8 cellular contexts compared by ENCODE assay signal in the genomic region with DNA sequence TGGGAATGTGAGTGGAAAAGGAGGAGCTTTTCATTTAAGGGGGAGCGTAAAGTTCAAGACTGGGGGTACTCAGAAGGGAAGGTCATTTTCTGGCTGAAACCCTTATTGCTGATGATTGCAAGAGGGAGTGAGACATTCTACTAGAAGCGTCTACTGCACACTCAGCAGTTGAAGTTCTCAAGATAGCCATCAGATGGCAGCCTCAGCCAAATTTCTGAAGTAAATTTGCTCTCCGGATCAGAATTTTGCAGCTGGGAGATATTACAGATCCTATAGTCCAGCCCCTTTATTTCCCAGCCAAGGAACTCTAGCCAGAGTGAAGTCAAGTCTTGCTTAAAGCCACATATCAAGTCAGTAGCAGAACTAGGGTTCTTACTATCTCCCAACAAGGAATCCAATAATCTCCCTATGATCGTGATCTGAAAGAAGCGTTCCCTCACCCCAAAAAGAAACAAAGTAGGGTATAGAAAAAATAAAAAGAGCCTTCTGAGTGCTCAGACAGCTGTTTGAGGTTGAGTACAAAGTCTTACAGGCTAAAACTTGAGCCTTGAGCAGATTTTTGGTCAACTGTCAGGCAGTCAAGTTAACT. TPM values are rescaled to one million over a fixed set of nuclear protein-coding genes. Genes with fewer than 3 reads are reported as not detected.
A peak's percentile ranks its signal among the peaks of the same experiment; 100 is the strongest.
DNase-seq lines count a peak whose midpoint lies in the region; ATAC-seq and TF ChIP-seq lines count a peak whose summit lies in the region.

No MANE protein-coding gene starts in this region.

- TF ChIP-seq CTCF in WTC11 (IDR thresholded peaks at IDR 0.05), result peak; percentile 62; the same call in 1 of the 2 replicates

- H3K36me3 Mint-ChIP-seq in WTC11, result no peaks in the 10 kb centered on the region

- H3K27ac Mint-ChIP-seq in WTC11, result no peak overlapping the region

- POLR2A ChIA-PET in WTC11 (lab: Charles Lee), result no interaction called here

- H3K4me3 Mint-ChIP-seq in WTC11, result no peak overlapping the region

- peak; percentile 61 for ATAC-seq in GM21515 (IDR thresholded peaks at IDR 0.05; ENCODE audit: unreplicated experiment)
- ATAC-seq in WTC11, result peak; percentile 91
- no peak for ATAC-seq in HG03039 (IDR thresholded peaks at IDR 0.05; ENCODE audit: unreplicated experiment)

- no peaks in the 10 kb centered on the region; the same call in 1 of the 2 replicates for H3K4me1 Mint-ChIP-seq in WTC11

- CTCF ChIA-PET in WTC11 (lab: Charles Lee), result interaction anchor here (0.6 to 5.2 kb wide), 21 partner anchors 15 to 574 kb away, joined by 3 to 90 read pairs (median 4); partner anchors contain the start of genes GRP, LMAN1 and RAX

- H3K27me3 Mint-ChIP-seq in WTC11 (ENCODE audit: low read depth), result peaks cover 83% of the 10 kb centered on the region

- DNase-seq in COLO668 (lab: John Stamatoyannopoulos, UW; ENCODE audit: unreplicated experiment), result peak; percentile 71
- peak; percentile 43 for DNase-seq in NCI-H2029 treated with DMSO at 0.1 percent for 48 hours (lab: John Stamatoyannopoulos, UW)
- DNase-seq in WTC11 (ENCODE audit: low spot score), result peak; percentile 62
- peak; percentile 31 for DNase-seq in glomerular endothelial cell (ENCODE audit: extremely low read depth, low read depth, low spot score)
- DNase-seq in pulmonary artery endothelial cell (ENCODE audit: low read depth, low spot score), result peak; percentile 10
- DNase-seq in GOT3 (lab: John Stamatoyannopoulos, UW), result no peak

- peaks cover 4% of the 10 kb centered on the region for H3K9me3 Mint-ChIP-seq in WTC11

TF ChIP-seq in WTC11, 78 proteins besides CTCF, POLR2A, EP300 and RAD21:
- TF ChIP-seq TEAD4 (CRISPR knock-in tag; IDR thresholded peaks at IDR 0.05), result no peak

RNA-seq across cellular contexts. Expression of gene RAX, which starts 24.0 kb away (rescaled TPM):
- total RNA-seq in WTC11 (2021) (0.57 to 0.94 TPM (median 0.89 TPM) in 3 replicates), glomerular endothelial cell (not detected in 2 replicates), pulmonary artery endothelial cell (not detected in 2 replicates)

RNA-seq across cellular contexts. Expression of gene GRP, which starts 29.3 kb away (rescaled TPM):
- total RNA-seq in WTC11 (2021), result 0.22 TPM in 1 of 3 replicates, not detected in the others
- total RNA-seq in glomerular endothelial cell, result not detected in 2 replicates
- total RNA-seq in pulmonary artery endothelial cell, result not detected in 2 replicates
